Comparison of ENCODE assay signal across 1 cellular context in the genomic region with DNA sequence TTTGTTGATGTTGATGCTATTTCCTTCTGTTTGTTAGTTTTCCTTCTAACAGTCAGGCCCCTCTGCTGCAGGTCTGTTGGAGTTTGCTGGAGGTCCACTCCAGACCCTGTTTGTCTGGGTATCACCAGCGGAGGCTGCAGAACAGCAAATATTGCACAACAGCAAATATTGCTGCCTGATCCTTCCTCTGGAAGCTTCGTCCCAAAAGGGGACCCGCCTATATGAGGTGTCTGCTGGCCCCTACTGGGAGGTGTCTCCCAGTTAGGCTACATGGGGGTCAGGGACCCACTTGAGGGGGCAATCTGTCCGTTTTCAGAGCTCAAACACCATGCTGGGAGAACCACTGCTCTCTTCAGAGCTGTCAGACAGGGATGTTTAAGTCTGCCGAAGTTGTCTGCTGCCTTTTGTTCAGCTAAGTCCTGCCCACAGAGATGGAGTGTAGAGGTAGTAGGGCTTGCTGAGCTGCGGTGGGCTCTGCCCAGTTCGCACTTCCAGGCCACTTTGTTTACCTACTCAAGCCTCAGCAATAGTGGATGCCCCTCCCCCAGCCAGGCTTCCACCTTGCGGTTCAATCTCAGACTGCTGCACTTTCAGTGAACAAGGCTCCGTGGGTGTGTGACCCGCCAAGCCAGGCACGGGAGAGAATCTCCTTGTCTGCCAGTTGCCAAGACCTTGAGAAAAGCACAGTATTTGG.
TF ChIP-seq lines count a peak whose summit lies in the region.
"Not testable (repeated sequence)": the region's sequence is repeated elsewhere in the genome, so short reads cannot be mapped to it uniquely, and the experiment has no call there.

No MANE protein-coding gene starts in this region.

TF ChIP-seq in HepG2, 621 proteins besides CTCF, POLR2A, EP300 and RAD21 (continued from another document and continues in another):
- TF ChIP-seq PAXIP1 (CRISPR knock-in tag; conservative IDR thresholded peaks at IDR 0.05) (peak; percentile 66), ZNF350 (CRISPR knock-in tag; IDR thresholded peaks at IDR 0.05; ENCODE audit: borderline replicate concordance, low read depth) (peak; percentile 66; the same call in 1 of the 2 replicates), YEATS2 (CRISPR knock-in tag; IDR thresholded peaks at IDR 0.05; ENCODE audit: borderline replicate concordance) (0 out of 2 replicates have a peak, but pooled peaks have one; percentile 20), MED1 (CRISPR knock-in tag; IDR thresholded peaks at IDR 0.05) (0 out of 2 replicates have a peak, but pooled peaks have one; percentile 26), NCOA2 (CRISPR knock-in tag; IDR thresholded peaks at IDR 0.05) (peak; percentile 65; the same call in 1 of the 2 replicates), FOXK1 (CRISPR knock-in tag; IDR thresholded peaks at IDR 0.05; ENCODE audit: borderline replicate concordance, low read depth) (peak; percentile 49; the same call in 1 of the 2 replicates), ETV5 (CRISPR knock-in tag; IDR thresholded peaks at IDR 0.05; ENCODE audit: borderline replicate concordance) (peak; percentile 16; the same call in 1 of the 2 replicates), ZNF224 (CRISPR knock-in tag; IDR thresholded peaks at IDR 0.05) (0 out of 2 replicates have a peak, but pooled peaks have one; percentile 49), ZNF788 (CRISPR knock-in tag; IDR thresholded peaks at IDR 0.05; ENCODE audit: borderline replicate concordance) (0 out of 2 replicates have a peak, but pooled peaks have one; percentile 45), HOXA3 (CRISPR knock-in tag; IDR thresholded peaks at IDR 0.05) (peak; percentile 58; the same call in 1 of the 2 replicates), MAZ (CRISPR knock-in tag; IDR thresholded peaks at IDR 0.05; ENCODE audit: low read depth) (peak; percentile 58; the same call in 1 of the 2 replicates), NR2F6 (CRISPR knock-in tag; IDR thresholded peaks at IDR 0.05) (0 out of 2 replicates have a peak, but pooled peaks have one; percentile 25), ZNF644 (CRISPR knock-in tag; IDR thresholded peaks at IDR 0.05; ENCODE audit: low read depth) (0 out of 2 replicates have a peak, but pooled peaks have one; percentile 34), ZNF331 (CRISPR knock-in tag; IDR thresholded peaks at IDR 0.05) (peak; percentile 60; the same call in 1 of the 2 replicates), TBX2 (CRISPR knock-in tag; IDR thresholded peaks at IDR 0.05; ENCODE audit: borderline replicate concordance) (peak; percentile 48; the same call in 1 of the 2 replicates), ZNF225 (CRISPR knock-in tag; IDR thresholded peaks at IDR 0.05) (peak; percentile 82; the same call in 1 of the 2 replicates), FOXA1 (CRISPR knock-in tag; IDR thresholded peaks at IDR 0.05) (peak; percentile 69), BORCS8-MEF2B (CRISPR knock-in tag; IDR thresholded peaks at IDR 0.05) (0 out of 2 replicates have a peak, but pooled peaks have one; percentile 45), ZNF547 (CRISPR knock-in tag; IDR thresholded peaks at IDR 0.05) (0 out of 2 replicates have a peak, but pooled peaks have one; percentile 39), ELF3 (CRISPR knock-in tag; IDR thresholded peaks at IDR 0.05) (peak; percentile 38; the same call in 1 of the 2 replicates), FOXP4 (CRISPR knock-in tag; IDR thresholded peaks at IDR 0.05) (peak; percentile 84; the same call in 1 of the 2 replicates), ZGPAT (CRISPR knock-in tag; IDR thresholded peaks at IDR 0.05) (peak; percentile 48; the same call in 1 of the 2 replicates), PPARG (CRISPR knock-in tag; conservative IDR thresholded peaks at IDR 0.05) (0 out of 2 replicates have a peak, but pooled peaks have one; percentile 16), HNF4A (CRISPR knock-in tag; IDR thresholded peaks at IDR 0.05) (peak; percentile 47), HIVEP1 (CRISPR knock-in tag; IDR thresholded peaks at IDR 0.05) (peak; percentile 47; the same call in 1 of the 2 replicates), EED (CRISPR knock-in tag; IDR thresholded peaks at IDR 0.05) (0 out of 2 replicates have a peak, but pooled peaks have one; percentile 55), HDAC1 (CRISPR knock-in tag; IDR thresholded peaks at IDR 0.05) (peak; percentile 75), ZNF121 (CRISPR knock-in tag; IDR thresholded peaks at IDR 0.05) (peak; percentile 41; the same call in 1 of the 2 replicates), NONO (CRISPR knock-in tag; conservative IDR thresholded peaks at IDR 0.05) (peak; percentile 51; the same call in 1 of the 2 replicates), CEBPG (CRISPR knock-in tag; IDR thresholded peaks at IDR 0.05) (peak; percentile 96), ELF1 (CRISPR knock-in tag; IDR thresholded peaks at IDR 0.05) (peak; percentile 9; the same call in 1 of the 2 replicates), ERF (CRISPR knock-in tag; IDR thresholded peaks at IDR 0.05) (0 out of 2 replicates have a peak, but pooled peaks have one; percentile 40), ZSCAN31 (CRISPR knock-in tag; IDR thresholded peaks at IDR 0.05; ENCODE audit: low read depth) (peak; percentile 52; the same call in 1 of the 2 replicates), ZNF724P (CRISPR knock-in tag; IDR thresholded peaks at IDR 0.05; ENCODE audit: borderline replicate concordance) (0 out of 2 replicates have a peak, but pooled peaks have one; percentile 19), ZBED4 (CRISPR knock-in tag; IDR thresholded peaks at IDR 0.05; ENCODE audit: borderline replicate concordance) (0 out of 2 replicates have a peak, but pooled peaks have one; percentile 21), ZFP90 (CRISPR knock-in tag; IDR thresholded peaks at IDR 0.05; ENCODE audit: borderline replicate concordance) (peak; percentile 18; the same call in 1 of the 2 replicates), ZNF670 (CRISPR knock-in tag; IDR thresholded peaks at IDR 0.05; ENCODE audit: borderline replicate concordance) (0 out of 2 replicates have a peak, but pooled peaks have one; percentile 26)
- TF ChIP-seq, protein P1, sequence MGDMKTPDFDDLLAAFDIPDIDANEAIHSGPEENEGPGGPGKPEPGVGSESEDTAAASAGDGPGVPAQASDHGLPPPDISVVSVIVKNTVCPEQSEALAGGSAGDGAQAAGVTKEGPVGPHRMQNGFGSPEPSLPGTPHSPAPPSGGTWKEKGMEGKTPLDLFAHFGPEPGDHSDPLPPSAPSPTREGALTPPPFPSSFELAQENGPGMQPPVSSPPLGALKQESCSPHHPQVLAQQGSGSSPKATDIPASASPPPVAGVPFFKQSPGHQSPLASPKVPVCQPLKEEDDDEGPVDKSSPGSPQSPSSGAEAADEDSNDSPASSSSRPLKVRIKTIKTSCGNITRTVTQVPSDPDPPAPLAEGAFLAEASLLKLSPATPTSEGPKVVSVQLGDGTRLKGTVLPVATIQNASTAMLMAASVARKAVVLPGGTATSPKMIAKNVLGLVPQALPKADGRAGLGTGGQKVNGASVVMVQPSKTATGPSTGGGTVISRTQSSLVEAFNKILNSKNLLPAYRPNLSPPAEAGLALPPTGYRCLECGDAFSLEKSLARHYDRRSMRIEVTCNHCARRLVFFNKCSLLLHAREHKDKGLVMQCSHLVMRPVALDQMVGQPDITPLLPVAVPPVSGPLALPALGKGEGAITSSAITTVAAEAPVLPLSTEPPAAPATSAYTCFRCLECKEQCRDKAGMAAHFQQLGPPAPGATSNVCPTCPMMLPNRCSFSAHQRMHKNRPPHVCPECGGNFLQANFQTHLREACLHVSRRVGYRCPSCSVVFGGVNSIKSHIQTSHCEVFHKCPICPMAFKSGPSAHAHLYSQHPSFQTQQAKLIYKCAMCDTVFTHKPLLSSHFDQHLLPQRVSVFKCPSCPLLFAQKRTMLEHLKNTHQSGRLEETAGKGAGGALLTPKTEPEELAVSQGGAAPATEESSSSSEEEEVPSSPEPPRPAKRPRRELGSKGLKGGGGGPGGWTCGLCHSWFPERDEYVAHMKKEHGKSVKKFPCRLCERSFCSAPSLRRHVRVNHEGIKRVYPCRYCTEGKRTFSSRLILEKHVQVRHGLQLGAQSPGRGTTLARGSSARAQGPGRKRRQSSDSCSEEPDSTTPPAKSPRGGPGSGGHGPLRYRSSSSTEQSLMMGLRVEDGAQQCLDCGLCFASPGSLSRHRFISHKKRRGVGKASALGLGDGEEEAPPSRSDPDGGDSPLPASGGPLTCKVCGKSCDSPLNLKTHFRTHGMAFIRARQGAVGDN (CRISPR knock-in tag; IDR thresholded peaks at IDR 0.05): peak; percentile 47
- TF ChIP-seq MAZ (IDR thresholded peaks at IDR 0.05; ENCODE audit: borderline replicate concordance, low read depth, low read length); NR2F6 (IDR thresholded peaks at IDR 0.05); FOXA1 (IDR thresholded peaks at IDR 0.05); NONO (IDR thresholded peaks at IDR 0.05): not testable (repeated sequence)
- TF ChIP-seq, protein P2, sequence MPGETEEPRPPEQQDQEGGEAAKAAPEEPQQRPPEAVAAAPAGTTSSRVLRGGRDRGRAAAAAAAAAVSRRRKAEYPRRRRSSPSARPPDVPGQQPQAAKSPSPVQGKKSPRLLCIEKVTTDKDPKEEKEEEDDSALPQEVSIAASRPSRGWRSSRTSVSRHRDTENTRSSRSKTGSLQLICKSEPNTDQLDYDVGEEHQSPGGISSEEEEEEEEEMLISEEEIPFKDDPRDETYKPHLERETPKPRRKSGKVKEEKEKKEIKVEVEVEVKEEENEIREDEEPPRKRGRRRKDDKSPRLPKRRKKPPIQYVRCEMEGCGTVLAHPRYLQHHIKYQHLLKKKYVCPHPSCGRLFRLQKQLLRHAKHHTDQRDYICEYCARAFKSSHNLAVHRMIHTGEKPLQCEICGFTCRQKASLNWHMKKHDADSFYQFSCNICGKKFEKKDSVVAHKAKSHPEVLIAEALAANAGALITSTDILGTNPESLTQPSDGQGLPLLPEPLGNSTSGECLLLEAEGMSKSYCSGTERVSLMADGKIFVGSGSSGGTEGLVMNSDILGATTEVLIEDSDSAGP (CRISPR knock-in tag; IDR thresholded peaks at IDR 0.05; ENCODE audit: borderline replicate concordance): peak; percentile 24; the same call in 1 of the 2 replicates
